ENCODE assay signal across 9 cellular contexts in the genomic region with DNA sequence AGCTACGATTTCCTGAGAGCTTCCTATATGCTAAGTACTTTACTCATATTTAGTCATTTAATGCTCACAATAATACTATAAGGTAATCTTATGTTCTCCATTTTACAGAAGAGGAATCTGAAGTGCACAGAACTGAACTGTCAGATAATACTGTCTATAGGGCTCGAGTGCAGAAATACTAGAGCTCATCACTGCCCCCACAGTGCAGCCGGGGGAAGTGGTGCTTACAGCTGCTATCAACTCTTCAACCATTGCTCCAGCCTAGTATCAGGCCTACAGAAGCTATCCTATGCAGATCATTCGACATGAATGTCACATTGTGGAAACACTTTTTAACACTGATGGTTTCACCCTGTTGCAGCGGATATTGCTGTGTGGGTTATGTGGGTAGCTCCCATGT.
DNase-seq lines count a peak whose midpoint lies in the region; ATAC-seq, FAIRE-seq and TF ChIP-seq lines count a peak whose summit lies in the region.
"Had no signal": no experiment of that assay in that cellular context is flagged by ENCODE, and none has a peak within 500 bp of the region (broad histone marks: within the 10 kb centered on the region; RNA-seq: fewer than 3 reads in every experiment).

No MANE protein-coding gene starts in this region.

- H4K20me1 ChIP-seq in KMS-11 (ENCODE audit: insufficient read depth), result no peaks in the 10 kb centered on the region
- H4K20me1 ChIP-seq in H1 (replicated peaks in 1 of 2; ENCODE audit: control insufficient read depth in 1 of 2, insufficient read depth in 2 of 2, low read length in 2 of 2), result no peaks in the 10 kb centered on the region
- H4K20me1 ChIP-seq: BLaER1 treated with 17β-estradiol and CSF1 and Interleukin-3, amounts not matched to agents 10 nM and 100 nM had no signal

- no peak overlapping the region for H2BK120ac ChIP-seq in H1 (replicated peaks; ENCODE audit: low read depth, low read length)

- no peak for TF ChIP-seq POLR2A in H1 (IDR thresholded peaks at IDR 0.05; ENCODE audit: control extremely low read depth in 1 of 2, low read depth in 2 of 2, low read length in 2 of 2)
- TF ChIP-seq POLR2A in testis (IDR thresholded peaks at IDR 0.05), result no peak

- no peaks in the 10 kb centered on the region for H3K9me3 ChIP-seq in H1 (ENCODE audit: insufficient read depth in 2 of 2, low read depth in 1 of 2, low read length in 1 of 2)
- H3K9me3 ChIP-seq in testis, result no peaks in the 10 kb centered on the region

- H3K27ac ChIP-seq in KMS-11 (no peak overlapping the region), H1 (ENCODE audit: low read depth, low read length) (no peak overlapping the region), testis (no peak overlapping the region)
- H3K27ac ChIP-seq: BLaER1 treated with 17β-estradiol and CSF1 and Interleukin-3, amounts not matched to agents 10 nM and 100 nM had no signal

- H4K8ac ChIP-seq in H1 (ENCODE audit: extremely low read depth, insufficient read depth, low read length), result no peak overlapping the region

- H2BK5ac ChIP-seq in H1 (ENCODE audit: low read depth, low read length), result no peak overlapping the region

- H3K36me3 ChIP-seq in KMS-11 (ENCODE audit: insufficient read depth) (no peaks in the 10 kb centered on the region), H1 (ENCODE audit: control insufficient read depth in 2 of 4, insufficient read depth in 4 of 4, low read length in 3 of 4) (no peaks in the 10 kb centered on the region), testis (ENCODE audit: low read depth, missing control alignments) (no peaks in the 10 kb centered on the region)
- H3K36me3 ChIP-seq: BLaER1 treated with 17β-estradiol and CSF1 and Interleukin-3, amounts not matched to agents 10 nM and 100 nM had no signal

- H3K4me2 ChIP-seq in KMS-11, result no peak overlapping the region
- no peak overlapping the region for H3K4me2 ChIP-seq in H1 (ENCODE audit: insufficient read depth in 1 of 2, low read depth in 2 of 2, low read length in 2 of 2)
- H3K4me2 ChIP-seq: BLaER1 treated with 17β-estradiol and CSF1 and Interleukin-3, amounts not matched to agents 10 nM and 100 nM had no signal

- intact Hi-C loops in testis (cut with DNase I; ENCODE audit: low total_unique reads), result no loop called here

- CTCF ChIA-PET in H1 (lab: Charles Lee; ENCODE audit: partially characterized antibody), result interaction anchor here (0.7 to 7.4 kb wide), 37 partner anchors 8 to 779 kb away, joined by 3 to 146 read pairs (median 4); no protein-coding TSS in a partner anchor

- WGBS in H1 (ENCODE audit: extremely low coverage in 1 of 2, insufficient coverage in 1 of 2, insufficient read length in 1 of 2, insufficient replicate concordance in 2 of 2, low coverage in 1 of 2, low lambda C conversion rate in 2 of 2, missing lambda C conversion rate in 1 of 2), 2 experiments, result 72% methylated on average over 5 of the region's 5 CpGs; no CpG with 5 or more reads in 1 of the 2 experiments
- 63 to 75% methylated on average over 5 of the region's 5 CpGs for WGBS in testis, 2 donors

- H3K9ac ChIP-seq in KMS-11 (no peak overlapping the region), H1 (replicated peaks in 1 of 4; ENCODE audit: extremely low read depth in 1 of 4, low read depth in 3 of 4, low read length in 3 of 4) (no peak overlapping the region)
- H3K9ac ChIP-seq: BLaER1 treated with 17β-estradiol and CSF1 and Interleukin-3, amounts not matched to agents 10 nM and 100 nM had no signal

- FAIRE-seq in H1 (lab: Jason Lieb, UNC), result peak; percentile 19

- H2BK20ac ChIP-seq in H1 (ENCODE audit: low read length), result no peak overlapping the region

- H4K5ac ChIP-seq in H1 (ENCODE audit: insufficient read length, low read depth, low read length), result no peak overlapping the region

- POLR2A ChIA-PET in H1 (lab: Charles Lee; ENCODE audit: partially characterized antibody), result no interaction called here

- no peaks in the 10 kb centered on the region for H3K79me2 ChIP-seq in KMS-11 (ENCODE audit: insufficient read depth, low read depth)
- no peaks in the 10 kb centered on the region for H3K79me2 ChIP-seq in H1 (ENCODE audit: control insufficient read depth in 1 of 2, insufficient read depth in 2 of 2, low read length in 2 of 2)

- ATAC-seq in GM21528 (IDR thresholded peaks at IDR 0.05; ENCODE audit: low FRiP score, unreplicated experiment) (no peak), GM19023 (IDR thresholded peaks at IDR 0.05; ENCODE audit: unreplicated experiment) (no peak)

- H3K18ac ChIP-seq in H1 (ENCODE audit: extremely low read depth, low read length), result no peak overlapping the region

- no peak overlapping the region for H3K4me3 ChIP-seq in KMS-11 (IDR thresholded peaks at IDR 0.05; ENCODE audit: insufficient read depth, low read depth, low read length)
- H3K4me3 ChIP-seq in H1 (ENCODE audit: extremely low read depth in 1 of 4, insufficient read depth in 2 of 4, low read depth in 3 of 4, low read length in 4 of 4), result no peak overlapping the region
- H3K4me3 ChIP-seq in testis, result no peak overlapping the region
- H3K4me3 ChIP-seq: BLaER1 treated with 17β-estradiol and CSF1 and Interleukin-3, amounts not matched to agents 10 nM and 100 nM had no signal

- H3K4me1 ChIP-seq in KMS-11 (ENCODE audit: low read depth, poor library complexity, severe bottlenecking) (no peaks in the 10 kb centered on the region), H1 (replicated peaks in 1 of 4; ENCODE audit: control insufficient read depth in 3 of 4, insufficient read depth in 4 of 4, low read length in 3 of 4) (no peaks in the 10 kb centered on the region), testis (no peaks in the 10 kb centered on the region)
- H3K4me1 ChIP-seq: BLaER1 treated with 17β-estradiol and CSF1 and Interleukin-3, amounts not matched to agents 10 nM and 100 nM had no signal

- no peak overlapping the region for H2AFZ ChIP-seq in KMS-11 (ENCODE audit: low read depth)
- H2AFZ ChIP-seq in H1 (ENCODE audit: low read length), result no peak overlapping the region

- no peaks in the 10 kb centered on the region for H3K23me2 ChIP-seq in H1 (ENCODE audit: low read depth, low read length)

- no peak overlapping the region for H3K4ac ChIP-seq in H1 (replicated peaks; ENCODE audit: insufficient read length, low read depth, low read length)

- H2AK5ac ChIP-seq in H1 (ENCODE audit: low read depth, low read length), result no peak overlapping the region

- H2BK15ac ChIP-seq in H1 (ENCODE audit: low read length), result no peak overlapping the region

- no peak overlapping the region for H3K23ac ChIP-seq in H1 (ENCODE audit: insufficient read length)

- H3K56ac ChIP-seq in H1 (replicated peaks; ENCODE audit: insufficient read length, low read depth, low read length), result no peak overlapping the region

- H3K14ac ChIP-seq in H1 (ENCODE audit: insufficient read length), result no peak overlapping the region

- H3K27me3 ChIP-seq in KMS-11 (ENCODE audit: insufficient read depth, low read depth), result no peaks in the 10 kb centered on the region
- H3K27me3 ChIP-seq in H1 (replicated peaks in 1 of 4; ENCODE audit: control insufficient read depth in 3 of 4, extremely low read depth in 1 of 4, insufficient read depth in 3 of 4, low read length in 3 of 4), result no peaks in the 10 kb centered on the region
- no peaks in the 10 kb centered on the region for H3K27me3 ChIP-seq in testis
- H3K27me3 ChIP-seq: BLaER1 treated with 17β-estradiol and CSF1 and Interleukin-3, amounts not matched to agents 10 nM and 100 nM had no signal

- no peak for TF ChIP-seq EP300 in H1 (IDR thresholded peaks at IDR 0.05; ENCODE audit: borderline replicate concordance in 1 of 2, low read depth in 2 of 2, low read length in 2 of 2)

- peak; percentile 36 to 51; a peak in 2 of 4 replicates for TF ChIP-seq RAD21 in H1 (IDR thresholded peaks at IDR 0.05 in 1 of 2, conservative IDR thresholded peaks at IDR 0.05 in 1 of 2; ENCODE audit: low read depth in 2 of 2, low read length in 2 of 2)

- peak; percentile 42; the same call in 1 of the 2 replicates for TF ChIP-seq CTCF in KMS-11 (conservative IDR thresholded peaks at IDR 0.05; ENCODE audit: low read depth, low read length)
- TF ChIP-seq CTCF in H1 (IDR thresholded peaks at IDR 0.05; ENCODE audit: control extremely low read depth in 1 of 3, insufficient read depth in 1 of 3, low read depth in 1 of 3, low read length in 3 of 3), result peak; percentile 54 to 76 (median 64)
- TF ChIP-seq CTCF in testis (IDR thresholded peaks at IDR 0.05), result peak in 1 of 3 experiments; percentile 12

- H4K91ac ChIP-seq in H1 (replicated peaks; ENCODE audit: insufficient read length, low read length), result no peak overlapping the region

- DNase-seq in NCI-H82 (lab: John Stamatoyannopoulos, UW), result peak; percentile 14
- DNase-seq in NCI-H82 treated with DMSO at 0.1 percent for 48 hours (lab: John Stamatoyannopoulos, UW; ENCODE audit: unreplicated experiment), result no peak
- DNase-seq in H1 (ENCODE audit: low read depth in 1 of 2, low spot score in 2 of 2), result no peak
- DNase-seq in testis, result peak; percentile 17
- DNase-seq in T1000 (lab: John Stamatoyannopoulos, UW), result no peak

- no peaks in the 10 kb centered on the region for H3K79me1 ChIP-seq in H1 (ENCODE audit: low read depth, low read length)

- no peak overlapping the region for H2BK12ac ChIP-seq in H1 (ENCODE audit: low read depth, low read length)

TF ChIP-seq in H1, 55 proteins besides CTCF, POLR2A, EP300 and RAD21:
- TF ChIP-seq ZNF274 (IDR thresholded peaks at IDR 0.05; ENCODE audit: borderline replicate concordance, extremely low read depth, low read length), result no peak
- no peak for TF ChIP-seq TAF1 (IDR thresholded peaks at IDR 0.05; ENCODE audit: low read depth, low read length)
- TF ChIP-seq JUN (IDR thresholded peaks at IDR 0.05; ENCODE audit: low read depth, low read length), result no peak
- no peak for TF ChIP-seq MAX (IDR thresholded peaks at IDR 0.05)
- no peak for TF ChIP-seq ATF3 (IDR thresholded peaks at IDR 0.05; ENCODE audit: insufficient read depth, low read depth, low read length)
- no peak for TF ChIP-seq HDAC6 (IDR thresholded peaks at IDR 0.05; ENCODE audit: low read depth, low read length)
- no peak for TF ChIP-seq SRF (IDR thresholded peaks at IDR 0.05; ENCODE audit: low read depth, low read length)
- no peak for TF ChIP-seq BACH1 (IDR thresholded peaks at IDR 0.05; ENCODE audit: low read length)
- no peak for TF ChIP-seq KDM4A (IDR thresholded peaks at IDR 0.05; ENCODE audit: low read depth, low read length, severe bottlenecking)
- no peak for TF ChIP-seq KDM1A (IDR thresholded peaks at IDR 0.05; ENCODE audit: borderline replicate concordance, low read length)
- TF ChIP-seq HDAC2 (IDR thresholded peaks at IDR 0.05; ENCODE audit: borderline replicate concordance in 1 of 2, low read depth in 2 of 2, low read length in 2 of 2), result no peak

Comparison
In these comparisons a context has a peak if more than half of its experiments do, and no peak if none do; other contexts are left out.
1. DNase-seq: peak in NCI-H82 (single experiment) and testis (single experiment); none in NCI-H82 treated with DMSO at 0.1 percent for 48 hours (single experiment), H1 (0 of 2) and T1000 (single experiment).